8 cellular contexts compared by ENCODE assay signal in the genomic region with DNA sequence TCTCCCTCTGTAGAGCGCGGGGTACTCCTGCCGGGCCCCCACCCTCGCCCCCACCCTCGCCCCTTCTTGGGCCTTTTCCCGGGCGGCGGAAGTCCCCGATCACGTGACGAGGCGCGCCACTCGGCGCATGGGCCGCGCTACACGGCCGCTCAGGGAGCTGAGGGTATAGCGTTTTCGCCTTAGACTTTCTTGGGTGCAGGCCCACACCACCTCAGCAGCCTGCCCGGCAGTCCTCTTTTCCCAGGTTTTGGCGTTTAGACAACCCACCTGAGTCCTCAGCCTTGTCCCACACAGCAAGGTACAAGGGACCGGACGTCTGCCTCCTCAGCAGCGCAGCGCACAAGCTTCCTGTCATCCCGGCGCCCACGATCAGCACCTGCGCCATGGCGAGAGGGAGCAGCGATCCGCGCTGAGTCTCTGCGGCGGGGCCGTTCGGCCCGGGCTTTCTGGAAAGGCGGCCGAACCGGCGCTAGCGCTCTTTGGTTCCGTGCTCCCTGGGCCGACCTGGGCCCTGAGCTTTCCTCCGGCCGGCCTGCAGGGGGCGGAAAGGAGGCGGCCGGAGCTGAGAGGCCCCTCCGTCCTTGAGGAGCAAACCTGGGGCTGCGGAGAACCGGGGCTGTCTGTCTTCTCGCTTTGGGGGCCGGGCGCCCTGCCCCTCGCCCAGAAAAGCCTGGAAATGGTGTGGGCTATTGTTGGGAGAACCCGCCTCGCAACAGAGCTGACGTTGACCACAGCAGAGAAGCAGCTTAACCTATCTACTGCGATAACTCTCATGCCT. TPM values are rescaled to one million over a fixed set of nuclear protein-coding genes. Genes with fewer than 3 reads are reported as not detected.
DNase-seq lines count a peak whose midpoint lies in the region; ATAC-seq, FAIRE-seq and TF ChIP-seq lines count a peak whose summit lies in the region.

RNLS (minus strand) TSS at position 513 of the 778 bp plus-strand sequence.

- H3K36me3 ChIP-seq in esophagus muscularis mucosa (no peaks in the 10 kb centered on the region), mucosa of stomach (ENCODE audit: control insufficient read depth, insufficient read depth, low read length) (no peaks in the 10 kb centered on the region)

- H3K4me3 ChIP-seq in esophagus muscularis mucosa = peak within 1 kb of the TSS; percentile 63 to 74 (median 72)
- no peak within 1 kb of the TSS for H3K4me3 ChIP-seq in mucosa of stomach (ENCODE audit: low read length)

- 8% methylated on average over 34 of the region's 63 CpGs for WGBS in esophagus muscularis mucosa

- H3K27me3 ChIP-seq in esophagus muscularis mucosa (no peaks in the 10 kb centered on the region), mucosa of stomach (ENCODE audit: control insufficient read depth, insufficient read depth, low read length) (peaks cover 3% of the 10 kb centered on the region)

- TF ChIP-seq POLR2A in esophagus muscularis mucosa (IDR thresholded peaks at IDR 0.05; ENCODE audit: low read depth) = no peak

- DNase-seq in GM18507 (ENCODE audit: extremely low spot score, insufficient read length, low read depth) (peak; percentile 30), NCI-H69 (lab: John Stamatoyannopoulos, UW) (peak; percentile 78), esophagus muscularis mucosa (ENCODE audit: extremely low spot score) (peak; percentile 93), NCI-H2081 treated with DMSO at 0.1 percent for 48 hours (lab: John Stamatoyannopoulos, UW) (no peak)
- peak; percentile 80 to 84 for DNase-seq in activated T-cell treated with anti-CD3 and anti-CD28 coated beads, Interleukin-2, amount 50 U/mL, for 48 hours
- DNase-seq in stimulated activated CD8-positive, alpha-beta memory T cell treated with anti-CD3 and anti-CD28 coated beads, Interleukin-4, amount 100 ng/mL, for 24 hours (ENCODE audit: low read depth) = peak; percentile 50

- H3K4me1 ChIP-seq in esophagus muscularis mucosa (peaks cover 0 to 13% (median 9%) of the 10 kb centered on the region in 4 donors), mucosa of stomach (ENCODE audit: control insufficient read depth, insufficient read depth, low read length) (no peaks in the 10 kb centered on the region)

- peak; percentile 79 for FAIRE-seq in GM18507 (lab: Jason Lieb, UNC)

- H3K27ac ChIP-seq in esophagus muscularis mucosa (replicated peaks in 1 of 4) = peak within 1 kb of the TSS; percentile 89 to 95 (median 92)

- peak within 1 kb of the TSS; percentile 72 for H3K9ac ChIP-seq in mucosa of stomach (ENCODE audit: low read length)

- no peaks in the 10 kb centered on the region for H3K9me3 ChIP-seq in esophagus muscularis mucosa
- no peaks in the 10 kb centered on the region for H3K9me3 ChIP-seq in mucosa of stomach (ENCODE audit: control insufficient read depth, low read length)

- peak; percentile 86 for ATAC-seq in HG02938 (IDR thresholded peaks at IDR 0.05; ENCODE audit: unreplicated experiment)

- intact Hi-C loops in esophagus muscularis mucosa (cut with DNase I) = loop anchor here (10.0 kb wide), 1 partner anchor 222 kb away; the partner anchor contains the start of gene LIPM

- TF ChIP-seq EP300 in esophagus muscularis mucosa (IDR thresholded peaks at IDR 0.05) = no peak

- TF ChIP-seq CTCF in esophagus muscularis mucosa (IDR thresholded peaks at IDR 0.05) = peak; percentile 68 to 87 (median 78)

RNA-seq across cellular contexts. Expression of gene RNLS, which starts in this region (rescaled TPM):
- 10 to 100 TPM in 2 of 4 donors, 1 to 10 TPM in 2; 6.7 to 12.9 (median 10.9) TPM for total RNA-seq in esophagus muscularis mucosa
